20 cellular contexts compared by ENCODE assay signal in the genomic region with DNA sequence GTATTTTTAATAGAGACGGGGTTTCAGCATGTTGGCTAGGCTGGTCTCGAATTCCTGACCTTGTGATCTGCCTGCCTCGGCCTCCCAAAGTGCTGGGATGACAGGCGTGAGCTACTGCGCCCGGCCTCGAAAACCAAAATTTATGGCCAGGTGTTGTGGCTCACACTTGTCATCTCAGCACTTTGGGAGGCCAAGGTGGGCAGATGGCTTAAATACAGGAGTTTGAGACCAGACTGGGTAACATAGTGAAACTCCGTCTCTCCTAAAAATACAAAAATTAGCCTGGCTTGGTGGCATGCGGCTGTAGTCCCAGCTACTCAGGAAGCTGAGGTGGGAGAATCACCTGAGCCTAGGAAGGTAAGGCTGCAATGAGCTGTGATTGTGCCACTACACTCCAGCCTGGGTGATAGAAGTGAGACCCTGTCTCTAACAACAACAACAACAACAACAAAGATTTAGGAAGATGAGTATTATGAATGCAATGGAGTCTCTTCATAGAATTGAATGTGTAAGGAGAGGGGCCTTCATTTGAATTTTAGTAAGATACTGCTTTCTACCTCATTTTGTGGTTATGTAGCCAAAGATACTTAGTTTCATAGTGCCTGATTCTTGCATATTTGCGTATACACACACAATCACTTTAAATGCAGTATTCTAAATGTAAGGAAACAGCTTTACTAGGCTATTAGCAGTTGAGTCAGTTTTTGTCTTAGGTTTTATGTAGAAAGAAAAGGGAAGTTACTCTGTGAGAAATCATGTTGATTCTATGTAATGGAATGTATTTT.
A peak's percentile ranks its signal among the peaks of the same experiment; 100 is the strongest.
DNase-seq lines count a peak whose midpoint lies in the region; ATAC-seq and TF ChIP-seq lines count a peak whose summit lies in the region.
"Had no signal": no experiment of that assay in that cellular context is flagged by ENCODE, and none has a peak within 500 bp of the region (broad histone marks: within the 10 kb centered on the region; RNA-seq: fewer than 3 reads in every experiment).

No MANE protein-coding gene starts in this region.

- ATAC-seq in activated T-cell treated with anti-CD3 and anti-CD28 coated beads, Interleukin-2, amount 50 U/mL, for 72 hours (replicated peaks in 1 of 2), result no peak
- ATAC-seq in HG03354 (IDR thresholded peaks at IDR 0.05; ENCODE audit: poor library complexity, severe bottlenecking, unreplicated experiment) (peak; percentile 57), HG03457 (IDR thresholded peaks at IDR 0.05; ENCODE audit: unreplicated experiment) (no peak)
- ATAC-seq: gastroesophageal sphincter, sciatic nerve had no signal

- H3K4me3 ChIP-seq in SK-N-MC (no peak overlapping the region), neutrophil (ENCODE audit: low read depth in 1 of 2, low read length in 1 of 2) (no peak overlapping the region)
- H3K4me3 ChIP-seq: ascending aorta, colonic mucosa, gastroesophageal sphincter, transverse colon had no signal

- no peak for TF ChIP-seq CTCF in neutrophil (IDR thresholded peaks at IDR 0.05)

- DNase-seq in activated T-cell treated with anti-CD3 and anti-CD28 coated beads, Interleukin-2, amount 50 U/mL, for 72 hours, result no peak
- DNase-seq in activated T-cell treated with anti-CD3 and anti-CD28 coated beads, Interleukin-2, amount 50 U/mL, for 1 hour, result no peak
- DNase-seq in SK-N-MC (ENCODE audit: low read depth, low spot score) (no peak), NCI-H524 (lab: John Stamatoyannopoulos, UW) (no peak), NCI-H446 treated with DMSO at 0.1 percent for 48 hours (lab: John Stamatoyannopoulos, UW) (no peak)
- DNase-seq: activated effector memory CD4-positive, alpha-beta T cell treated with Interleukin-2 at 50 U/mL for 16 hours; colonic mucosa; DMS 273 treated with DMSO at 0.1 percent for 48 hours; NCI-H1930; NCI-H526 treated with DMSO at 0.1 percent for 48 hours; RPMI8226; stimulated activated CD4-positive, alpha-beta T cell treated with anti-CD3 and anti-CD28 coated beads, Interleukin-2, amount 100 ng/mL, for 48 hours; transverse colon had no signal

- H3K27ac ChIP-seq in SK-N-MC (0 out of 2 replicates have a peak overlapping the region, but pooled peaks have one; percentile 3), neutrophil (peak overlapping the region; percentile 38)
- H3K27ac ChIP-seq: ascending aorta, colonic mucosa, gastroesophageal sphincter, transverse colon had no signal

- peaks cover 7 to 10% of the 10 kb centered on the region in 2 experiments for H3K4me1 ChIP-seq in neutrophil (ENCODE audit: control insufficient read depth in 1 of 2, insufficient read depth in 1 of 2, low read depth in 1 of 2, low read length in 1 of 2)
- H3K4me1 ChIP-seq: colonic mucosa had no signal

- H3K27me3 ChIP-seq in neutrophil, result no peaks in the 10 kb centered on the region
- H3K27me3 ChIP-seq: ascending aorta, colonic mucosa, gastroesophageal sphincter, transverse colon had no signal

- H3K27ac Mint-ChIP-seq in activated T-cell treated with anti-CD3 and anti-CD28 coated beads, Interleukin-2, amount 50 U/mL, for 72 hours, result peak overlapping the region; percentile 81
- H3K27ac Mint-ChIP-seq: T-helper 2 cell treated with Interferon-gamma antibody and Interleukin-4, amounts not matched to agents 5 μg/mL and 100 μg/mL, for 36 hours had no signal

- no peaks in the 10 kb centered on the region for H3K9me3 ChIP-seq in SK-N-MC (ENCODE audit: low read depth, low read length)
- no peaks in the 10 kb centered on the region for H3K9me3 ChIP-seq in neutrophil
- H3K9me3 ChIP-seq: ascending aorta, colonic mucosa, gastroesophageal sphincter, transverse colon had no signal

- no peaks in the 10 kb centered on the region for H3K36me3 ChIP-seq in SK-N-MC (ENCODE audit: insufficient read depth, low read length)
- H3K36me3 ChIP-seq in neutrophil, result no peaks in the 10 kb centered on the region
- H3K36me3 ChIP-seq: ascending aorta, colonic mucosa had no signal

- H3K9ac ChIP-seq in SK-N-MC (ENCODE audit: insufficient read length), result no peak overlapping the region

- no peaks in the 10 kb centered on the region for H3K27me3 Mint-ChIP-seq in activated T-cell treated with anti-CD3 and anti-CD28 coated beads, Interleukin-2, amount 50 U/mL, for 72 hours (ENCODE audit: low read depth)

- H3K36me3 Mint-ChIP-seq in activated T-cell treated with anti-CD3 and anti-CD28 coated beads, Interleukin-2, amount 50 U/mL, for 72 hours (ENCODE audit: insufficient read depth in 2 of 2), result peaks cover 0 to 1% of the 10 kb centered on the region in 2 donors

- H3K4me3 Mint-ChIP-seq in activated T-cell treated with anti-CD3 and anti-CD28 coated beads, Interleukin-2, amount 50 U/mL, for 72 hours, result no peak overlapping the region
- H3K4me3 Mint-ChIP-seq: T-helper 2 cell treated with Interferon-gamma antibody and Interleukin-4, amounts not matched to agents 5 μg/mL and 100 μg/mL, for 36 hours had no signal

- peaks cover 69% of the 10 kb centered on the region for H3K4me1 Mint-ChIP-seq in activated T-cell treated with anti-CD3 and anti-CD28 coated beads, Interleukin-2, amount 50 U/mL, for 72 hours (ENCODE audit: low read depth)

- no peaks in the 10 kb centered on the region for H3K9me3 Mint-ChIP-seq in activated T-cell treated with anti-CD3 and anti-CD28 coated beads, Interleukin-2, amount 50 U/mL, for 72 hours
- H3K9me3 Mint-ChIP-seq: T-helper 2 cell treated with Interferon-gamma antibody and Interleukin-4, amounts not matched to agents 5 μg/mL and 100 μg/mL, for 36 hours had no signal
